15 cellular contexts compared by ENCODE assay signal in genomic region chr2:25853038-25853638, GRCh38. TPM values are rescaled to one million over a fixed set of nuclear protein-coding genes. Genes with fewer than 3 reads are reported as not detected.
DNase-seq lines count a peak whose midpoint lies in the region; ATAC-seq, FAIRE-seq and TF ChIP-seq lines count a peak whose summit lies in the region.
"Had no signal": no experiment of that assay in that cellular context is flagged by ENCODE, and none has a peak within 500 bp of the region (broad histone marks: within the 10 kb centered on the region; RNA-seq: fewer than 3 reads in every experiment).

No MANE protein-coding gene starts in this region.

- ATAC-seq in activated CD4-positive, alpha-beta T cell treated with anti-CD3 and anti-CD28 coated beads for 36 hours, result no peak
- ATAC-seq in GM12878, result peak; percentile 53
- ATAC-seq: gastroesophageal sphincter, left ventricle myocardium superior had no signal

- H3K79me2 ChIP-seq in OCI-LY7 (ENCODE audit: insufficient read depth, low read depth, low read length) (peaks cover 46% of the 10 kb centered on the region), GM12878 (ENCODE audit: control insufficient read depth, insufficient read depth, low read length) (peaks cover 4% of the 10 kb centered on the region), smooth muscle cell (ENCODE audit: low read depth) (peaks cover 51% of the 10 kb centered on the region)

- H3K4me2 ChIP-seq in OCI-LY7 (ENCODE audit: low read length) (no peak overlapping the region), GM12878 (ENCODE audit: control insufficient read depth, insufficient read depth) (no peak overlapping the region), smooth muscle cell (no peak overlapping the region)

- no peaks in the 10 kb centered on the region for H3K9me3 Mint-ChIP-seq in activated CD4-positive, alpha-beta T cell treated with anti-CD3 and anti-CD28 coated beads for 36 hours (ENCODE audit: low read depth)
- H3K9me3 Mint-ChIP-seq: dendritic cell treated with granulocyte-macrophage colony-stimulating factor and Interleukin-4, amounts not matched to agents 40 ng/mL and 50 ng/mL, for 4 days; IgD-negative memory B cell had no signal

- H3K4me3 Mint-ChIP-seq in activated CD4-positive, alpha-beta T cell treated with anti-CD3 and anti-CD28 coated beads for 36 hours, result no peak overlapping the region
- H3K4me3 Mint-ChIP-seq: dendritic cell treated with granulocyte-macrophage colony-stimulating factor and Interleukin-4, amounts not matched to agents 40 ng/mL and 50 ng/mL, for 4 days; IgD-negative memory B cell had no signal

- DNase-seq in activated CD4-positive, alpha-beta T cell treated with anti-CD3 and anti-CD28 coated beads for 36 hours, result no peak
- DNase-seq in activated CD4-positive, alpha-beta T cell treated with anti-CD3 and anti-CD28 coated beads, Interleukin-2, amount 50 U/mL, for 48 hours, result no peak
- DNase-seq in OCI-LY7 (ENCODE audit: low spot score) (peak; percentile 12), GM12878 (ENCODE audit: low read depth, low spot score) (no peak), smooth muscle cell (lab: John Stamatoyannopoulos, UW; ENCODE audit: unreplicated experiment) (no peak), NCI-H2107 treated with DMSO at 0.1 percent for 48 hours (lab: John Stamatoyannopoulos, UW; ENCODE audit: unreplicated experiment) (no peak), T1000 (lab: John Stamatoyannopoulos, UW) (no peak)
- DNase-seq in NK-92 treated with Interleukin-12 subunit alpha and Interleukin-12 subunit beta, amount 100 ng/mL, for 24 hours (lab: John Stamatoyannopoulos, UW), result no peak
- DNase-seq: activated naive CD4-positive, alpha-beta T cell treated with Interleukin-2 at 50 U/mL for 16 hours; left ventricle myocardium superior; NCI-H524 had no signal

- no peaks in the 10 kb centered on the region for H3F3A ChIP-seq in smooth muscle cell (ENCODE audit: low read depth)

- H4K20me1 ChIP-seq in OCI-LY7 (ENCODE audit: insufficient read depth, low read length) (peaks cover 26% of the 10 kb centered on the region), GM12878 (ENCODE audit: control insufficient read depth, insufficient read depth) (no peaks in the 10 kb centered on the region), smooth muscle cell (ENCODE audit: low read depth) (peaks cover 52% of the 10 kb centered on the region)

- H2AFZ ChIP-seq in OCI-LY7 (ENCODE audit: low read length), result no peak overlapping the region
- H2AFZ ChIP-seq in GM12878 (ENCODE audit: control insufficient read depth, low read depth, low read length), result no peak overlapping the region
- H2AFZ ChIP-seq in smooth muscle cell (ENCODE audit: low read depth), result no peak overlapping the region

- H3K9me3 ChIP-seq in OCI-LY7 (ENCODE audit: low read length), result no peaks in the 10 kb centered on the region
- no peaks in the 10 kb centered on the region for H3K9me3 ChIP-seq in GM12878 (replicated peaks; ENCODE audit: control insufficient read depth, insufficient read depth, low read length)
- H3K9me3 ChIP-seq in smooth muscle cell (replicated peaks; ENCODE audit: low read depth), result no peaks in the 10 kb centered on the region
- H3K9me3 ChIP-seq: gastroesophageal sphincter had no signal

- WGBS in GM12878 (ENCODE audit: insufficient coverage, insufficient replicate concordance, low lambda C conversion rate, missing lambda C conversion rate), result 85% methylated on average over 5 of the region's 5 CpGs
- 94% methylated on average over 5 of the region's 5 CpGs for WGBS in smooth muscle cell (ENCODE audit: low lambda C conversion rate)

- no peaks in the 10 kb centered on the region for H3K9me2 ChIP-seq in OCI-LY7 (ENCODE audit: insufficient read depth, low read length)

- SMC1A ChIA-PET in GM12878 (lab: Charles Lee; ENCODE audit: uncharacterized antibody, unreplicated experiment), result interaction anchor here (0.7 to 4.4 kb wide), 22 partner anchors 11 to 292 kb away, joined by 3 to 48 read pairs (median 8); partner anchors contain the start of genes ASXL2 and RAB10

- H3K36me3 ChIP-seq in OCI-LY7 (ENCODE audit: insufficient read depth, low read length) (peaks cover 8% of the 10 kb centered on the region; the same call in 1 of the 2 replicates), GM12878 (ENCODE audit: control insufficient read depth in 2 of 2, insufficient read depth in 2 of 2, low read length in 1 of 2) (peaks cover 0 to 3% of the 10 kb centered on the region in 2 experiments; a peak in 1 of 4 replicates), smooth muscle cell (ENCODE audit: low read depth) (no peaks in the 10 kb centered on the region)
- H3K36me3 ChIP-seq: gastroesophageal sphincter had no signal

- H3K4me1 ChIP-seq in OCI-LY7 (ENCODE audit: insufficient read depth, low read length, poor library complexity, severe bottlenecking) (peaks cover 19% of the 10 kb centered on the region), GM12878 (ENCODE audit: control insufficient read depth, insufficient read depth, low read length) (peaks cover 9% of the 10 kb centered on the region), smooth muscle cell (ENCODE audit: low read depth) (peaks cover 10% of the 10 kb centered on the region)

- peaks cover 3% of the 10 kb centered on the region for H3K36me3 Mint-ChIP-seq in activated CD4-positive, alpha-beta T cell treated with anti-CD3 and anti-CD28 coated beads for 36 hours (ENCODE audit: low read depth)

- FAIRE-seq in GM12878 (lab: Jason Lieb, UNC), result no peak
- FAIRE-seq: A204.1 had no signal

- RAD21 ChIA-PET in GM12878 (lab: Charles Lee; ENCODE audit: unreplicated experiment), result interaction anchor here (0.9 to 4.2 kb wide), 17 partner anchors 8 to 286 kb away, joined by 3 to 26 read pairs (median 5); partner anchors contain the start of gene ASXL2

- no peak overlapping the region for H3K4me3 ChIP-seq in OCI-LY7 (ENCODE audit: low read depth, low read length, poor library complexity, severe bottlenecking)
- H3K4me3 ChIP-seq in GM12878, result no peak overlapping the region
- H3K4me3 ChIP-seq in smooth muscle cell, result no peak overlapping the region
- H3K4me3 ChIP-seq: gastroesophageal sphincter had no signal

- no peak for TF ChIP-seq RAD21 in GM12878 (IDR thresholded peaks at IDR 0.05; ENCODE audit: insufficient read depth, low read depth, low read length)

- TF ChIP-seq EP300 in GM12878 (IDR thresholded peaks at IDR 0.05; ENCODE audit: borderline replicate concordance in 1 of 2, control insufficient read depth in 1 of 2, low read depth in 2 of 2, low read length in 2 of 2), result no peak

- intact Hi-C loops in activated CD4-positive, alpha-beta T cell treated with anti-CD3 and anti-CD28 coated beads for 36 hours (cut with DNase I, micrococcal nuclease), result loop anchor here (2.0 to 10.0 kb wide), 6 partner anchors 58 to 289 kb away; no protein-coding TSS in a partner anchor
- intact Hi-C loops in OCI-LY7 (cut with micrococcal nuclease; ENCODE audit: unreplicated experiment), result loop anchor here (5.0 kb wide), 1 partner anchor 94 kb away; no protein-coding TSS in a partner anchor
- intact Hi-C loops in GM12878 (cut with micrococcal nuclease; ENCODE audit: unreplicated experiment), result loop anchor here (2.0 to 5.0 kb wide), 2 partner anchors 98 to 294 kb away; no protein-coding TSS in a partner anchor

- peak overlapping the region; percentile 80 for H3K27ac Mint-ChIP-seq in activated CD4-positive, alpha-beta T cell treated with anti-CD3 and anti-CD28 coated beads for 36 hours
- H3K27ac Mint-ChIP-seq: dendritic cell treated with granulocyte-macrophage colony-stimulating factor and Interleukin-4, amounts not matched to agents 40 ng/mL and 50 ng/mL, for 4 days had no signal

- H3K4me1 Mint-ChIP-seq in activated CD4-positive, alpha-beta T cell treated with anti-CD3 and anti-CD28 coated beads for 36 hours, result peaks cover 48% of the 10 kb centered on the region

- H3K27me3 Mint-ChIP-seq in activated CD4-positive, alpha-beta T cell treated with anti-CD3 and anti-CD28 coated beads for 36 hours, result no peaks in the 10 kb centered on the region
- H3K27me3 Mint-ChIP-seq: dendritic cell treated with granulocyte-macrophage colony-stimulating factor and Interleukin-4, amounts not matched to agents 40 ng/mL and 50 ng/mL, for 4 days; IgD-negative memory B cell had no signal

- TF ChIP-seq CTCF in OCI-LY7 (conservative IDR thresholded peaks at IDR 0.05; ENCODE audit: low read length) (no peak), GM12878 (IDR thresholded peaks at IDR 0.05 in 2 of 3, conservative IDR thresholded peaks at IDR 0.05 in 1 of 3; ENCODE audit: control insufficient read depth in 2 of 3, extremely low read depth in 1 of 3, insufficient read depth in 1 of 3, low read depth in 3 of 3, low read length in 3 of 3) (no peak), smooth muscle cell (IDR thresholded peaks at IDR 0.05; ENCODE audit: borderline replicate concordance, insufficient read depth, poor library complexity, severe bottlenecking) (no peak)

- H3K27ac ChIP-seq in OCI-LY7 (ENCODE audit: low read depth, low read length, poor library complexity, severe bottlenecking) (no peak overlapping the region), GM12878 (ENCODE audit: control insufficient read depth, insufficient read depth) (no peak overlapping the region), smooth muscle cell (ENCODE audit: low read depth) (peak overlapping the region; percentile 80)
- H3K27ac ChIP-seq: gastroesophageal sphincter had no signal

- H3K27me3 ChIP-seq in GM12878 (replicated peaks in 1 of 2; ENCODE audit: control insufficient read depth in 2 of 2, insufficient read depth in 2 of 2, low read length in 1 of 2), result no peaks in the 10 kb centered on the region
- no peaks in the 10 kb centered on the region for H3K27me3 ChIP-seq in smooth muscle cell (ENCODE audit: low read depth)
- H3K27me3 ChIP-seq: gastroesophageal sphincter had no signal

- TF ChIP-seq POLR2A in GM12878 (IDR thresholded peaks at IDR 0.05; ENCODE audit: low read depth, low read length), result no peak

- in situ Hi-C loops in GM12878 (cut with MboI), result loop anchor here (10.0 kb wide), 1 partner anchor 292 kb away; no protein-coding TSS in a partner anchor

- BruUV-seq in OCI-LY7 (replicated peaks; lab: Mats Ljungman, UMichigan) (no TSS peak), GM12878 (replicated peaks; lab: Mats Ljungman, UMichigan) (no TSS peak)

- CTCF ChIA-PET in activated CD4-positive, alpha-beta T cell treated with anti-CD3 and anti-CD28 coated beads for 36 hours (lab: Charles Lee), result interaction anchor here (0.6 to 3.0 kb wide), 24 partner anchors 11 to 279 kb away, joined by 3 to 16 read pairs (median 4); partner anchors contain the start of gene ASXL2
- CTCF ChIA-PET in OCI-LY7 (lab: Charles Lee; ENCODE audit: unreplicated experiment) (interaction anchor here (0.9 to 1.6 kb wide), 2 partner anchors 23 to 26 kb away, joined by 3 to 6 read pairs; partner anchors contain the start of gene ASXL2), GM12878 (lab: Yijun Ruan, JAX) (interaction anchor here (0.7 to 5.4 kb wide), 29 partner anchors 11 to 477 kb away, joined by 3 to 97 read pairs (median 9); partner anchors contain the start of gene ASXL2)

- H3K9ac ChIP-seq in GM12878 (ENCODE audit: control insufficient read depth, insufficient read depth, low read length) (no peak overlapping the region), smooth muscle cell (ENCODE audit: low read depth) (no peak overlapping the region)

- POLR2A ChIA-PET in activated CD4-positive, alpha-beta T cell treated with anti-CD3 and anti-CD28 coated beads for 36 hours (lab: Charles Lee), result interaction anchor here (0.6 to 1.5 kb wide), 4 partner anchors 36 to 234 kb away, joined by 3 to 7 read pairs (median 3); no protein-coding TSS in a partner anchor
- POLR2A ChIA-PET in OCI-LY7 (lab: Charles Lee) (interaction anchor here (0.6 to 3.1 kb wide), 8 partner anchors 9 to 866 kb away, joined by 3 to 15 read pairs (median 4); partner anchors contain the start of gene ASXL2), GM12878 (lab: Charles Lee) (interaction anchor here (0.9 to 1.5 kb wide), 3 partner anchors 11 to 25 kb away, joined by 3 to 4 read pairs (median 3); partner anchors contain the start of gene ASXL2)

RNA-seq across cellular contexts. Expression of gene ASXL2, which starts 25.1 kb away (rescaled TPM):
- 10 to 100 TPM; 36.8 to 46.4 TPM for total RNA-seq in activated CD4-positive, alpha-beta T cell treated with anti-CD3 and anti-CD28 coated beads for 36 hours
- 11.4 and 12.4 TPM in 2 replicates for total RNA-seq in OCI-LY7 (2014; rRNA removed; shearing (Covaris generic))
- 31.8 and 33.1 TPM in 2 replicates for total RNA-seq in OCI-LY7 (2022)
- total RNA-seq in GM12878 (2013; cell fraction: nucleolus; rRNA removed), result 15.2 and 16.1 TPM in 2 replicates
- total RNA-seq in GM12878 (2014; rRNA removed), result 6.2 and 6.5 TPM in 2 replicates
- 4.4 and 4.8 TPM in 2 replicates for total RNA-seq in GM12878 (2014; rRNA removed; fragmentation: Illumina TruSeq; extraction: Trizol)
- total RNA-seq in GM12878 (2021), result 17.7 TPM in 2 replicates
- 2.5 TPM for polyA plus RNA-seq in GM12878 (2011; ENCODE audit: low read depth)
- polyA plus RNA-seq in GM12878 (2011; rRNA removed), result 10.6 and 11.3 TPM in 2 replicates
- polyA plus RNA-seq in GM12878 (2011; cell fraction: cytosol; rRNA removed), result 6.4 and 7.2 TPM in 2 replicates
- 7.5 and 8.1 TPM in 2 replicates for polyA plus RNA-seq in GM12878 (2011; cell fraction: nucleus; rRNA removed)
- polyA plus RNA-seq in GM12878 (2012), result 3.8 and 5.3 TPM in 2 replicates
- polyA plus RNA-seq in GM12878 (2014; fragmentation: Illumina TruSeq; extraction: Trizol), result 9.9 TPM in 2 replicates
- polyA plus RNA-seq in GM12878 (2014; fragmentation: Nextera tagmentation; extraction: Ambion mirVana), result 1 to 10 TPM; 1.3 to 1.5 TPM
- 5.3 and 6.7 TPM in 2 replicates for polyA plus RNA-seq in GM12878 (2014; rRNA removed)
- polyA plus RNA-seq in GM12878 (2016; fragmentation: Nextera tagmentation; extraction: Ambion mirVana), result 1 to 10 TPM; 3.8 to 4.1 TPM
- polyA minus RNA-seq in GM12878 (2011; rRNA and poly(A)+ RNA removed), result 12.4 and 14.9 TPM in 2 replicates
- 6.5 TPM in 2 replicates for polyA minus RNA-seq in GM12878 (2011; cell fraction: cytosol; rRNA and poly(A)+ RNA removed)
- polyA minus RNA-seq in GM12878 (2011; cell fraction: nucleus; rRNA and poly(A)+ RNA removed), result 6.3 and 8.6 TPM in 2 replicates
- total RNA-seq in smooth muscle cell, result 10.1 and 13.2 TPM in 2 replicates
- 4.1 and 7.6 TPM in 2 replicates for polyA plus RNA-seq in smooth muscle cell
